In genomic region chrX:154097597-154098541, GRCh38 we compare ENCODE assay signal across 8 cellular contexts. TPM values are rescaled to one million over a fixed set of nuclear protein-coding genes. Genes with fewer than 3 reads are reported as not detected.
DNase-seq lines count a peak whose midpoint lies in the region; ATAC-seq and TF ChIP-seq lines count a peak whose summit lies in the region.

MECP2 (minus strand) TSS chrX:154097717.

- no peak for TF ChIP-seq CTCF in AG04449 (IDR thresholded peaks at IDR 0.05; ENCODE audit: insufficient read depth, low read length, missing control alignments)
- TF ChIP-seq CTCF in activated B cell treated with CpG ODN at 0.5 μM for 24 hours (IDR thresholded peaks at IDR 0.05), result no peak
- no peak for TF ChIP-seq CTCF in cardiac fibroblast (IDR thresholded peaks at IDR 0.05; ENCODE audit: low read depth, low read length)

- peak; percentile 26 for DNase-seq in AG04449 (ENCODE audit: low read depth, low spot score)
- peak; percentile 96 for DNase-seq in NCI-H345 (lab: John Stamatoyannopoulos, UW)
- peak; percentile 75 for DNase-seq in activated B cell treated with CpG ODN at 0.5 μM for 24 hours
- peak; percentile 92 to 95 for DNase-seq in cardiac fibroblast (ENCODE audit: low read depth in 2 of 2)
- peak; percentile 88 to 93 (median 91) for DNase-seq in immature natural killer cell
- peak; percentile 69 for DNase-seq in smooth muscle cell of the brain vasculature (ENCODE audit: low read depth, low spot score)

- POLR2A ChIA-PET in AG04449 (lab: Yijun Ruan, JAX) (no interaction called here), activated B cell treated with CpG ODN at 0.5 μM for 24 hours (lab: Charles Lee) (interaction anchor here (1.0 kb wide), 1 partner anchor 303 kb away, joined by 4 read pairs; the partner anchor contains the start of genes IDH3G and SSR4)

- CTCF ChIA-PET in AG04449 (lab: Yijun Ruan, JAX), result interaction anchor here (1.2 kb wide), 1 partner anchor 31 kb away, joined by 3 read pairs; no protein-coding TSS in a partner anchor
- CTCF ChIA-PET in activated B cell treated with CpG ODN at 0.5 μM for 24 hours (lab: Charles Lee), result no interaction called here

- H3K4me3 ChIP-seq in AG04449 (ENCODE audit: low read depth, low read length) (peak within 1 kb of the TSS; percentile 67), cardiac fibroblast (replicated peaks in 1 of 2; ENCODE audit: low read depth in 2 of 2, low read length in 2 of 2) (peak within 1 kb of the TSS; percentile 55 to 63)

- intact Hi-C loops in activated B cell treated with CpG ODN at 0.5 μM for 24 hours (cut with micrococcal nuclease), result loop anchor here (1.0 to 5.0 kb wide), 7 partner anchors 36 to 419 kb away; partner anchors contain the start of genes ABCD1, ARHGAP4, BCAP31 and FAM3A

- H3K4me1 Mint-ChIP-seq in activated B cell treated with CpG ODN at 0.5 μM for 24 hours (peaks cover 39% of the 10 kb centered on the region), immature natural killer cell (peaks cover 41 to 46% of the 10 kb centered on the region in 2 donors)

- ATAC-seq in GM18909 (IDR thresholded peaks at IDR 0.05; ENCODE audit: poor library complexity, unreplicated experiment) (peak; percentile 83), HG03175 (IDR thresholded peaks at IDR 0.05; ENCODE audit: unreplicated experiment) (peak; percentile 90), activated B cell treated with CpG ODN at 0.5 μM for 24 hours (ENCODE audit: low read depth) (peak; percentile 93)

- no peaks in the 10 kb centered on the region for H3K9me3 Mint-ChIP-seq in activated B cell treated with CpG ODN at 0.5 μM for 24 hours
- peaks cover 0 to 2% (median 0%) of the 10 kb centered on the region in 6 donors for H3K9me3 Mint-ChIP-seq in immature natural killer cell

- H3K36me3 Mint-ChIP-seq in activated B cell treated with CpG ODN at 0.5 μM for 24 hours (ENCODE audit: low read depth) (peaks cover 5% of the 10 kb centered on the region), immature natural killer cell (no peaks in the 10 kb centered on the region)

- H3K4me3 Mint-ChIP-seq in activated B cell treated with CpG ODN at 0.5 μM for 24 hours, result peak within 1 kb of the TSS; percentile 90
- H3K4me3 Mint-ChIP-seq in immature natural killer cell, result peak within 1 kb of the TSS; percentile 89 to 97 (median 95)

- peaks cover 2% of the 10 kb centered on the region for H3K27me3 Mint-ChIP-seq in activated B cell treated with CpG ODN at 0.5 μM for 24 hours
- peaks cover 8 to 27% (median 11%) of the 10 kb centered on the region in 3 donors for H3K27me3 Mint-ChIP-seq in immature natural killer cell (ENCODE audit: low read depth in 3 of 3)

- peak within 1 kb of the TSS; percentile 85 for H3K27ac Mint-ChIP-seq in activated B cell treated with CpG ODN at 0.5 μM for 24 hours
- peak within 1 kb of the TSS; percentile 87 to 98 (median 94) for H3K27ac Mint-ChIP-seq in immature natural killer cell

RNA-seq across cellular contexts. Expression of gene MECP2, which starts in this region (rescaled TPM):
- total RNA-seq in activated B cell treated with CpG ODN at 0.5 μM for 24 hours, result 56.8 and 69.0 TPM in 2 replicates
- 10 to 100 TPM; 11.4 to 31.5 (median 18.3) TPM for polyA plus RNA-seq in immature natural killer cell

Comparison
In these comparisons a context has a peak if more than half of its experiments do, and no peak if none do; other contexts are left out.
1. Peak in every context shown above with its lines: DNase-seq, ATAC-seq and H3K4me3 ChIP-seq.
2. DNase-seq: peak in every context shown above with its lines; median percentile 96 in NCI-H345; 94 in cardiac fibroblast; 91 in immature natural killer cell; 75 in activated B cell treated with CpG ODN at 0.5 μM for 24 hours; 69 in smooth muscle cell of the brain vasculature; 26 in AG04449.